Comparison of ENCODE assay signal across 8 cellular contexts in the genomic region with DNA sequence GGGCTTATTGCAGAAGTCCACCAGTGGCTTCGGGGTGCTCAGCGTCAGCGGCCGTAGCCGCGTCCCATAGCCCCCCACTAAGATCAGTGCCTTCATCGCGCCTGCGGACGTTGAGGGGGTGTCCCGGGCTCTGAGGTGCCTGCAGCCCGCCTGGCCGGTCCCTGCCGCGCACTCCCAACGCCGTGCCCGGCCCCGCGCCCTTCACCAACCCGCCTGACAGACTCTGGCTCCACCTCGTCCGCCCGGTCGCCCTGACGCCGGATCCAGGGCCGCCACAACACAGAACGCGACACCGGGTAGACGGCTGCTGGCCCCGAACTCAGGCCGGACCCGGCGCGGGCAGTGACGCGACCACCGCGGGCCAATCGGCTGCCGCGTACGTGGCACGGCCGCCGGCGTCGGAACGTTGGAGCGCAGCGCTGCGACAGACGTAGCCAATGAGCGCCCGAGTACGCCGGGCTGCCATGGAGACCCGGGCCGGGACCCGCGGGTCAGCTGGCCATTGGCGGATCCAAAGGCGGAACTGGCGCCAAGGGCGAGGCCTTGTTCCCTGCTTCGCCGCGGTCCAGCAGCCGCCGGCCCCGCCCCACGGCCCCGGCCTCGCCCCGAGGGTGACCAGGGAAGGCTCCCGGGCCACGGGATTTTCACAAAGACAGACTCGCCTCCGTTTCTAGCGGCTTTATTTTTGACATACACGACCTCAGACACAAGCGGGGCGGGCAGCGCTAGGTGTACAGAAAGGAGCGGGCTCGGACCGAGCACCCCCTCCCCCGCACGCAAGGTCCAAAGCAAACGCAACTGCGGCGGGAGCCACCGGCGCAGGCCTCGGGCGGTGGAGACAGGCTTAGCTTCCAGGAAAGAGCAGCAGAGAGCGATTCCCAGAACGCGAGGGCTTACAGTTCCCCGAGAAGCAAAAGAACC. TPM values are rescaled to one million over a fixed set of nuclear protein-coding genes. Genes with fewer than 3 reads are reported as not detected.
DNase-seq lines count a peak whose midpoint lies in the region; ATAC-seq and TF ChIP-seq lines count a peak whose summit lies in the region.

TSS of gene GMPPB (minus strand) at position 321 of the 921 bp plus-strand sequence. CDS start at position 96, 225 bp downstream.

- TF ChIP-seq RAD21 in IMR-90 (IDR thresholded peaks at IDR 0.05; ENCODE audit: low read length): no peak

- no peak within 1 kb of the TSS for H3K18ac ChIP-seq in IMR-90 (ENCODE audit: low read depth, low read length)

- CTCF ChIA-PET in IMR-90 (lab: Yijun Ruan, JAX): no interaction called here
- CTCF ChIA-PET in OCI-LY7 (lab: Charles Lee; ENCODE audit: unreplicated experiment): no interaction called here

- peak within 1 kb of the TSS; percentile 91 for H3K9ac ChIP-seq in IMR-90 (ENCODE audit: low read depth, low read length)

- H4K91ac ChIP-seq in IMR-90 (ENCODE audit: insufficient read depth, low read depth, low read length): peak within 1 kb of the TSS; percentile 93

- H3K4me1 Mint-ChIP-seq in endothelial cell (ENCODE audit: unreplicated experiment): peaks cover 4% of the 10 kb centered on the region

- intact Hi-C loops in IMR-90 (cut with micrococcal nuclease): no loop called here
- intact Hi-C loops in OCI-LY7 (cut with micrococcal nuclease; ENCODE audit: unreplicated experiment): loop anchor here (1.0 to 2.0 kb wide), 2 partner anchors 63 to 81 kb away; partner anchors contain the start of gene IP6K1

- POLR2A ChIA-PET in IMR-90 (lab: Charles Lee; ENCODE audit: unreplicated experiment) (no interaction called here), OCI-LY7 (lab: Charles Lee) (interaction anchor here (0.6 kb wide), 1 partner anchor 376 kb away, joined by 3 read pairs; no protein-coding TSS in a partner anchor)

- in situ Hi-C loops in IMR-90 (cut with MboI; ENCODE audit: low sequenced_read_pairs): no loop called here

- H3K36me3 ChIP-seq in IMR-90 (ENCODE audit: control insufficient read depth, insufficient read depth, low read length): peaks cover 45% of the 10 kb centered on the region
- peaks cover 61% of the 10 kb centered on the region; the same call in 1 of the 2 replicates for H3K36me3 ChIP-seq in OCI-LY7 (ENCODE audit: insufficient read depth, low read length)

- peak within 1 kb of the TSS; percentile 70 for H4K5ac ChIP-seq in IMR-90 (ENCODE audit: low read depth, low read length)

- H3K9me2 ChIP-seq in OCI-LY7 (ENCODE audit: insufficient read depth, low read length): no peaks in the 10 kb centered on the region

- H2BK15ac ChIP-seq in IMR-90 (ENCODE audit: low read depth, low read length): no peak within 1 kb of the TSS

- peaks cover 18% of the 10 kb centered on the region for H3K27me3 Mint-ChIP-seq in endothelial cell (ENCODE audit: unreplicated experiment)

- H4K20me1 ChIP-seq in IMR-90 (ENCODE audit: insufficient read depth, low read length) (peaks cover 29% of the 10 kb centered on the region), OCI-LY7 (ENCODE audit: insufficient read depth, low read length) (no peaks in the 10 kb centered on the region)

- DNase-seq in DMS 273 treated with DMSO at 0.1 percent for 48 hours (lab: John Stamatoyannopoulos, UW): peak; percentile 79
- DNase-seq in IMR-90: peak; percentile 95
- peak; percentile 98 for DNase-seq in OCI-LY7 (ENCODE audit: low spot score)
- DNase-seq in activated CD8-positive, alpha-beta memory T cell treated with anti-CD3 and anti-CD28 coated beads, Interleukin-2, amount 50 U/mL, for 48 hours: peak; percentile 97
- peak; percentile 97 for DNase-seq in endothelial cell (ENCODE audit: low spot score)
- DNase-seq in midbrain (lab: John Stamatoyannopoulos, UW): peak; percentile 97
- peak; percentile 94 for DNase-seq in stimulated activated CD8-positive, alpha-beta memory T cell treated with anti-CD3 and anti-CD28 coated beads, Interleukin-15, amount 100 ng/mL, for 48 hours (ENCODE audit: low read depth in 2 of 2)

- H2AK9ac ChIP-seq in IMR-90 (replicated peaks; ENCODE audit: low read depth, low read length, poor library complexity): peak within 1 kb of the TSS; percentile 100

- H3K79me2 ChIP-seq in OCI-LY7 (ENCODE audit: insufficient read depth, low read depth, low read length): peaks cover 13% of the 10 kb centered on the region; the same call in 1 of the 2 replicates

- no peaks in the 10 kb centered on the region for H3K27me3 ChIP-seq in IMR-90 (ENCODE audit: control insufficient read depth, insufficient read depth, low read length)

- ATAC-seq in GM21528 (IDR thresholded peaks at IDR 0.05; ENCODE audit: low FRiP score, unreplicated experiment): peak; percentile 61
- ATAC-seq in IMR-90 (ENCODE audit: low read depth): peak; percentile 85

- H3K56ac ChIP-seq in IMR-90 (ENCODE audit: extremely low read depth, insufficient read depth, low read length): peak within 1 kb of the TSS; percentile 82

- H2BK120ac ChIP-seq in IMR-90 (ENCODE audit: low read depth, low read length): peak within 1 kb of the TSS; percentile 32

- no TSS peak for BruUV-seq in IMR-90 (replicated peaks; lab: Mats Ljungman, UMichigan)
- TSS peak; percentile 55 for BruUV-seq in OCI-LY7 (replicated peaks; lab: Mats Ljungman, UMichigan)

- peak within 1 kb of the TSS; percentile 82 for H2BK5ac ChIP-seq in IMR-90 (ENCODE audit: low read depth, low read length, poor library complexity, severe bottlenecking)

- H3K27ac Mint-ChIP-seq in endothelial cell (ENCODE audit: unreplicated experiment): peak within 1 kb of the TSS; percentile 93

- TF ChIP-seq POLR2A in IMR-90 (IDR thresholded peaks at IDR 0.05; ENCODE audit: low read depth, low read length): peak; percentile 82

- H2BK20ac ChIP-seq in IMR-90 (ENCODE audit: low read depth, low read length): no peak within 1 kb of the TSS

- H2AFZ ChIP-seq in IMR-90 (replicated peaks; ENCODE audit: low read length, poor library complexity): peak within 1 kb of the TSS; percentile 99
- peak within 1 kb of the TSS; percentile 60; the same call in 1 of the 2 replicates for H2AFZ ChIP-seq in OCI-LY7 (ENCODE audit: low read length)

- peaks cover 5% of the 10 kb centered on the region; the same call in 1 of the 2 replicates for H3K9me1 ChIP-seq in IMR-90 (ENCODE audit: insufficient read depth, low read length)

- dilution Hi-C loops in IMR-90 (cut with HindIII; ENCODE audit: low sequenced_read_pairs, unreplicated experiment): no loop called here

- H4K8ac ChIP-seq in IMR-90 (ENCODE audit: low read depth in 2 of 2, low read length in 2 of 2): peak within 1 kb of the TSS; percentile 95 to 96

- H3K4me1 ChIP-seq in IMR-90 (ENCODE audit: control insufficient read depth, insufficient read depth, low read length) (peaks cover 14% of the 10 kb centered on the region), OCI-LY7 (ENCODE audit: insufficient read depth, low read length, poor library complexity, severe bottlenecking) (peaks cover 50% of the 10 kb centered on the region)

- peaks cover 15 to 43% of the 10 kb centered on the region in 2 experiments; a peak in 3 of 4 replicates for H3K79me1 ChIP-seq in IMR-90 (ENCODE audit: low read depth in 1 of 2, low read length in 2 of 2)

- no peaks in the 10 kb centered on the region for H3K9me3 Mint-ChIP-seq in endothelial cell (ENCODE audit: unreplicated experiment)

- WGBS in IMR-90 (ENCODE audit: extremely low coverage in 2 of 2, insufficient read length in 1 of 2), 2 experiments: 0% methylated on average over 59 of the region's 102 CpGs; no CpG with 5 or more reads in 1 of the 2 experiments

- H3K9me3 ChIP-seq in IMR-90 (ENCODE audit: control insufficient read depth, insufficient read depth, low read length) (no peaks in the 10 kb centered on the region), OCI-LY7 (ENCODE audit: low read length) (no peaks in the 10 kb centered on the region)

- H3K23ac ChIP-seq in IMR-90 (ENCODE audit: low read depth, low read length): peak within 1 kb of the TSS; percentile 76

- H3K4me3 ChIP-seq in IMR-90 (ENCODE audit: insufficient read depth, low read depth, low read length) (peak within 1 kb of the TSS; percentile 85), OCI-LY7 (ENCODE audit: low read depth, low read length, poor library complexity, severe bottlenecking) (peak within 1 kb of the TSS; percentile 93)

- peak within 1 kb of the TSS; percentile 88 for H3K27ac ChIP-seq in IMR-90 (ENCODE audit: insufficient read depth, low read length)
- H3K27ac ChIP-seq in OCI-LY7 (ENCODE audit: low read depth, low read length, poor library complexity, severe bottlenecking): peak within 1 kb of the TSS; percentile 74

- H3K4me2 ChIP-seq in IMR-90 (ENCODE audit: low read depth, low read length) (peak within 1 kb of the TSS; percentile 96), OCI-LY7 (ENCODE audit: low read length) (peak within 1 kb of the TSS; percentile 98)

- TF ChIP-seq CTCF in IMR-90 (conservative IDR thresholded peaks at IDR 0.05; ENCODE audit: low read depth, low read length) (no peak), OCI-LY7 (conservative IDR thresholded peaks at IDR 0.05; ENCODE audit: low read length) (no peak), endothelial cell (IDR thresholded peaks at IDR 0.05; ENCODE audit: unreplicated experiment) (no peak)

- H3K36me3 Mint-ChIP-seq in endothelial cell (ENCODE audit: low read depth, unreplicated experiment): peaks cover 6% of the 10 kb centered on the region

- H3K4me3 Mint-ChIP-seq in endothelial cell (ENCODE audit: unreplicated experiment): peak within 1 kb of the TSS; percentile 96

- peak within 1 kb of the TSS; percentile 93 for H3K14ac ChIP-seq in IMR-90 (replicated peaks; ENCODE audit: low read depth, low read length)

- H2AK5ac ChIP-seq in IMR-90 (ENCODE audit: low read depth, low read length): peak within 1 kb of the TSS; percentile 98

- peak within 1 kb of the TSS; percentile 88 for H3K4ac ChIP-seq in IMR-90 (ENCODE audit: low read depth, low read length)

TF ChIP-seq in IMR-90, 13 proteins besides CTCF, POLR2A, EP300 and RAD21 (continues in another document):
- no peak; the same call in 1 of the 2 replicates for TF ChIP-seq MXI1 (IDR thresholded peaks at IDR 0.05; ENCODE audit: borderline replicate concordance, low read depth, low read length)
- peak; percentile 73 for TF ChIP-seq RFX5 (IDR thresholded peaks at IDR 0.05; ENCODE audit: low read depth, low read length)
- TF ChIP-seq MAFK (IDR thresholded peaks at IDR 0.05; ENCODE audit: low read depth, low read length): no peak
- peak; percentile 36; the same call in 1 of the 2 replicates for TF ChIP-seq MAZ (IDR thresholded peaks at IDR 0.05; ENCODE audit: borderline replicate concordance, low read depth, low read length)

RNA-seq across cellular contexts. Expression of gene GMPPB, which starts in this region (rescaled TPM):
- total RNA-seq in IMR-90 (2012; rRNA removed) (35.8 and 37.3 TPM in 2 replicates), OCI-LY7 (2022) (52.4 and 54.5 TPM in 2 replicates), endothelial cell (ENCODE audit: unreplicated experiment) (21.3 TPM)
- 27.9 and 29.5 TPM in 2 replicates for polyA plus RNA-seq in IMR-90 (2012; rRNA removed)
- 20.4 and 33.3 TPM in 2 replicates for polyA plus RNA-seq in IMR-90 (2012; cell fraction: cytosol; rRNA removed)
- 39.1 and 75.9 TPM in 2 replicates for polyA plus RNA-seq in IMR-90 (2012; cell fraction: nucleus; rRNA removed; ENCODE audit: low replicate concordance)
- total RNA-seq in OCI-LY7 (2014; rRNA removed; shearing (Covaris generic)): 40.7 and 43.6 TPM in 2 replicates

Comparison
In these comparisons a context has a peak if more than half of its experiments do, and no peak if none do; other contexts are left out.
1. Peak in every context shown above with its lines: DNase-seq, ATAC-seq, H3K4me3 ChIP-seq and H3K27ac ChIP-seq.